16 cellular contexts compared by ENCODE assay signal in genomic region chr18:49949991-49950395, GRCh38.
DNase-seq lines count a peak whose midpoint lies in the region; ATAC-seq and TF ChIP-seq lines count a peak whose summit lies in the region.
"Had no signal": no experiment of that assay in that cellular context is flagged by ENCODE, and none has a peak within 500 bp of the region (broad histone marks: within the 10 kb centered on the region; RNA-seq: fewer than 3 reads in every experiment).

No MANE protein-coding gene starts in this region.

- no peak for TF ChIP-seq EP300 in ovary (IDR thresholded peaks at IDR 0.05)

- CTCF ChIA-PET in activated CD4-positive, alpha-beta memory T cell treated with anti-CD3 and anti-CD28 coated beads for 36 hours (lab: Charles Lee), result no interaction called here
- CTCF ChIA-PET in activated CD4-positive, alpha-beta memory T cell treated with anti-CD3 and anti-CD28 coated beads, Interleukin-2, amount 10 ng/mL, durations not matched to agents 7 days and 5 days (lab: Charles Lee), result interaction anchor here (1.0 to 1.3 kb wide), 2 partner anchors 87 to 127 kb away, joined by 3 read pairs; no protein-coding TSS in a partner anchor
- CTCF ChIA-PET in activated CD8-positive, alpha-beta T cell treated with anti-CD3 and anti-CD28 coated beads for 36 hours (lab: Charles Lee), result no interaction called here

- in situ Hi-C loops in KBM-7 (cut with MboI; ENCODE audit: low pct_unique_long_range_greater_than_20kb, low sequenced_read_pairs), result no loop called here

- ATAC-seq in activated CD8-positive, alpha-beta T cell treated with anti-CD3 and anti-CD28 coated beads for 36 hours, result peak; percentile 81
- no peak for ATAC-seq in HG02981 (IDR thresholded peaks at IDR 0.05; ENCODE audit: unreplicated experiment)
- ATAC-seq: esophagus mucosa, heart right ventricle, mucosa of descending colon, Right ventricle myocardium inferior had no signal

- DNase-seq in activated CD4-positive, alpha-beta memory T cell treated with anti-CD3 and anti-CD28 coated beads for 36 hours, result peak; percentile 11
- no peak for DNase-seq in activated CD4-positive, alpha-beta memory T cell treated with anti-CD3 and anti-CD28 coated beads, Interleukin-2, amount 10 ng/mL, durations not matched to agents 7 days and 5 days
- DNase-seq in KBM-7, result peak; percentile 13
- DNase-seq in activated CD8-positive, alpha-beta T cell treated with anti-CD3 and anti-CD28 coated beads for 36 hours, result peak; percentile 54
- DNase-seq in neural progenitor cell (ENCODE audit: low spot score), result no peak
- DNase-seq in CD14-positive monocyte (ENCODE audit: low spot score), result no peak
- DNase-seq in ovary, result no peak
- DNase-seq: aorta, cortex of kidney, heart right ventricle, kidney glomerular epithelial cell, mucosa of descending colon had no signal

- H3K4me3 ChIP-seq in neural progenitor cell (no peak overlapping the region), ovary (no peak overlapping the region)
- H3K4me3 ChIP-seq: heart right ventricle, mucosa of descending colon, thoracic aorta had no signal

- POLR2A ChIA-PET in activated CD4-positive, alpha-beta memory T cell treated with anti-CD3 and anti-CD28 coated beads for 36 hours (lab: Charles Lee), result no interaction called here
- POLR2A ChIA-PET in activated CD4-positive, alpha-beta memory T cell treated with anti-CD3 and anti-CD28 coated beads, Interleukin-2, amount 10 ng/mL, durations not matched to agents 7 days and 5 days (lab: Charles Lee), result no interaction called here
- POLR2A ChIA-PET in activated CD8-positive, alpha-beta T cell treated with anti-CD3 and anti-CD28 coated beads for 36 hours (lab: Charles Lee), result no interaction called here

- H3K4me2 ChIP-seq in neural progenitor cell, result peak overlapping the region; percentile 20

- peaks cover 6% of the 10 kb centered on the region for H3K27me3 Mint-ChIP-seq in activated CD4-positive, alpha-beta memory T cell treated with anti-CD3 and anti-CD28 coated beads for 36 hours
- peaks cover 17% of the 10 kb centered on the region for H3K27me3 Mint-ChIP-seq in activated CD4-positive, alpha-beta memory T cell treated with anti-CD3 and anti-CD28 coated beads, Interleukin-2, amount 10 ng/mL, durations not matched to agents 7 days and 5 days
- peaks cover 9% of the 10 kb centered on the region for H3K27me3 Mint-ChIP-seq in activated CD8-positive, alpha-beta T cell treated with anti-CD3 and anti-CD28 coated beads for 36 hours
- H3K27me3 Mint-ChIP-seq in neural progenitor cell (ENCODE audit: insufficient read depth, low read depth) (peaks cover 2% of the 10 kb centered on the region), CD14-positive monocyte (ENCODE audit: low read depth in 3 of 3) (peaks cover 2 to 3% (median 3%) of the 10 kb centered on the region in 3 donors)

- TF ChIP-seq CTCF in activated CD8-positive, alpha-beta T cell treated with anti-CD3 and anti-CD28 coated beads for 36 hours (IDR thresholded peaks at IDR 0.05), result no peak
- no peak for TF ChIP-seq CTCF in neural progenitor cell (IDR thresholded peaks at IDR 0.05)
- TF ChIP-seq CTCF in CD14-positive monocyte (IDR thresholded peaks at IDR 0.05), result no peak
- TF ChIP-seq CTCF in ovary (IDR thresholded peaks at IDR 0.05), result no peak

- no peak overlapping the region for H3K27ac ChIP-seq in neural progenitor cell
- no peak overlapping the region for H3K27ac ChIP-seq in ovary
- H3K27ac ChIP-seq: heart right ventricle, thoracic aorta had no signal

- no peaks in the 10 kb centered on the region for H4K20me1 ChIP-seq in neural progenitor cell (ENCODE audit: low read depth)

- no peak overlapping the region for H3K4me3 Mint-ChIP-seq in activated CD4-positive, alpha-beta memory T cell treated with anti-CD3 and anti-CD28 coated beads for 36 hours
- H3K4me3 Mint-ChIP-seq in activated CD4-positive, alpha-beta memory T cell treated with anti-CD3 and anti-CD28 coated beads, Interleukin-2, amount 10 ng/mL, durations not matched to agents 7 days and 5 days, result no peak overlapping the region
- no peak overlapping the region for H3K4me3 Mint-ChIP-seq in activated CD8-positive, alpha-beta T cell treated with anti-CD3 and anti-CD28 coated beads for 36 hours
- no peak overlapping the region for H3K4me3 Mint-ChIP-seq in neural progenitor cell
- no peak overlapping the region for H3K4me3 Mint-ChIP-seq in CD14-positive monocyte

- H3K36me3 ChIP-seq in neural progenitor cell, result no peaks in the 10 kb centered on the region
- H3K36me3 ChIP-seq in ovary, result no peaks in the 10 kb centered on the region
- H3K36me3 ChIP-seq: heart right ventricle, thoracic aorta had no signal

- no peaks in the 10 kb centered on the region for H3F3A ChIP-seq in neural progenitor cell (ENCODE audit: low read depth)

- no peaks in the 10 kb centered on the region for H3K79me2 ChIP-seq in neural progenitor cell (ENCODE audit: low read depth)

- TF ChIP-seq POLR2A in ovary (IDR thresholded peaks at IDR 0.05), result no peak

- H3K9me3 ChIP-seq in neural progenitor cell (ENCODE audit: low read depth), result no peaks in the 10 kb centered on the region
- H3K9me3 ChIP-seq in ovary, result no peaks in the 10 kb centered on the region
- H3K9me3 ChIP-seq: heart right ventricle, mucosa of descending colon, thoracic aorta had no signal

- H3K9me3 Mint-ChIP-seq in activated CD4-positive, alpha-beta memory T cell treated with anti-CD3 and anti-CD28 coated beads for 36 hours, result no peaks in the 10 kb centered on the region
- H3K9me3 Mint-ChIP-seq in activated CD4-positive, alpha-beta memory T cell treated with anti-CD3 and anti-CD28 coated beads, Interleukin-2, amount 10 ng/mL, durations not matched to agents 7 days and 5 days, result no peaks in the 10 kb centered on the region
- H3K9me3 Mint-ChIP-seq in activated CD8-positive, alpha-beta T cell treated with anti-CD3 and anti-CD28 coated beads for 36 hours, result no peaks in the 10 kb centered on the region
- H3K9me3 Mint-ChIP-seq in neural progenitor cell, result no peaks in the 10 kb centered on the region
- no peaks in the 10 kb centered on the region for H3K9me3 Mint-ChIP-seq in CD14-positive monocyte

- 6 to 29% (median 11%) methylated on average over 2 of the region's 2 CpGs for WGBS in ovary, 3 donors

- intact Hi-C loops in activated CD4-positive, alpha-beta memory T cell treated with anti-CD3 and anti-CD28 coated beads for 36 hours (cut with micrococcal nuclease), result no loop called here
- intact Hi-C loops in activated CD8-positive, alpha-beta T cell treated with anti-CD3 and anti-CD28 coated beads for 36 hours (cut with micrococcal nuclease), result no loop called here
- intact Hi-C loops in CD14-positive monocyte (cut with micrococcal nuclease) (no loop called here), ovary (cut with DNase I) (no loop called here)

- H3K4me1 ChIP-seq in neural progenitor cell (peaks cover 15% of the 10 kb centered on the region), ovary (ENCODE audit: insufficient read depth) (no peaks in the 10 kb centered on the region)
- H3K4me1 ChIP-seq: heart right ventricle had no signal

- no peaks in the 10 kb centered on the region for H3K36me3 Mint-ChIP-seq in activated CD4-positive, alpha-beta memory T cell treated with anti-CD3 and anti-CD28 coated beads for 36 hours
- no peaks in the 10 kb centered on the region for H3K36me3 Mint-ChIP-seq in activated CD4-positive, alpha-beta memory T cell treated with anti-CD3 and anti-CD28 coated beads, Interleukin-2, amount 10 ng/mL, durations not matched to agents 7 days and 5 days (ENCODE audit: low read depth)
- no peaks in the 10 kb centered on the region for H3K36me3 Mint-ChIP-seq in activated CD8-positive, alpha-beta T cell treated with anti-CD3 and anti-CD28 coated beads for 36 hours (ENCODE audit: low read depth)
- no peaks in the 10 kb centered on the region for H3K36me3 Mint-ChIP-seq in neural progenitor cell
- H3K36me3 Mint-ChIP-seq in CD14-positive monocyte, result no peaks in the 10 kb centered on the region

- no peak overlapping the region for H3K9ac ChIP-seq in neural progenitor cell

- no peak overlapping the region for H2AFZ ChIP-seq in neural progenitor cell (replicated peaks)

- peaks cover 11% of the 10 kb centered on the region for H3K4me1 Mint-ChIP-seq in activated CD4-positive, alpha-beta memory T cell treated with anti-CD3 and anti-CD28 coated beads for 36 hours (ENCODE audit: low read depth)
- peaks cover 12% of the 10 kb centered on the region for H3K4me1 Mint-ChIP-seq in activated CD4-positive, alpha-beta memory T cell treated with anti-CD3 and anti-CD28 coated beads, Interleukin-2, amount 10 ng/mL, durations not matched to agents 7 days and 5 days
- peaks cover 30% of the 10 kb centered on the region for H3K4me1 Mint-ChIP-seq in activated CD8-positive, alpha-beta T cell treated with anti-CD3 and anti-CD28 coated beads for 36 hours (ENCODE audit: low read depth)
- H3K4me1 Mint-ChIP-seq in neural progenitor cell, result peaks cover 2% of the 10 kb centered on the region
- H3K4me1 Mint-ChIP-seq in CD14-positive monocyte, result peaks cover 2% of the 10 kb centered on the region

- H3K27ac Mint-ChIP-seq in activated CD4-positive, alpha-beta memory T cell treated with anti-CD3 and anti-CD28 coated beads for 36 hours, result no peak overlapping the region
- no peak overlapping the region for H3K27ac Mint-ChIP-seq in activated CD4-positive, alpha-beta memory T cell treated with anti-CD3 and anti-CD28 coated beads, Interleukin-2, amount 10 ng/mL, durations not matched to agents 7 days and 5 days
- no peak overlapping the region for H3K27ac Mint-ChIP-seq in activated CD8-positive, alpha-beta T cell treated with anti-CD3 and anti-CD28 coated beads for 36 hours
- H3K27ac Mint-ChIP-seq in neural progenitor cell, result no peak overlapping the region
- H3K27ac Mint-ChIP-seq in CD14-positive monocyte, result no peak overlapping the region

- no peaks in the 10 kb centered on the region for H3K27me3 ChIP-seq in neural progenitor cell
- no peaks in the 10 kb centered on the region for H3K27me3 ChIP-seq in ovary

Comparison
In these comparisons a context has a peak if more than half of its experiments do, and no peak if none do; other contexts are left out.
1. DNase-seq: peak in activated CD4-positive, alpha-beta memory T cell treated with anti-CD3 and anti-CD28 coated beads for 36 hours (single experiment), KBM-7 (single experiment) and activated CD8-positive, alpha-beta T cell treated with anti-CD3 and anti-CD28 coated beads for 36 hours (single experiment); none in activated CD4-positive, alpha-beta memory T cell treated with anti-CD3 and anti-CD28 coated beads, Interleukin-2, amount 10 ng/mL, durations not matched to agents 7 days and 5 days (single experiment), neural progenitor cell (single experiment), CD14-positive monocyte (single experiment) and ovary (0 of 5).